Comparison of ENCODE assay signal across 20 cellular contexts in the genomic region with DNA sequence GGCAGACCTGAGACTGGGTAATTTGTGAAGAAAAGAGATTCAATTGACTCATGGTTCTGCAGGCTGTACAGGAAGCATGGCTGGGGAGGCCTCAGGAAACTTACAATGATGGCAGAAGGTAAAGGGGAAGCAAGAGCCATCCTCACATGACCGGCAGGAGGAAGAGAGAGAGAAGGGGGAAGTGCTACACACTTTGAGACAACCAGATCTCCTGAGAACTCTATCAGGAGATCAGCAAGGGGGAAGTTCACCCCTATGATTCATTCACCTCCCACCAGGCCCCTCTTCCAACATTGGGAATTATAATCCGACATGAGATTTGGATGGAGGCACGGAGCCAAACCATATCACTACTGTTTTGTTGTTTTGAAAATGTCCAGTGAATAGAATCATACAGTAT.
DNase-seq lines count a peak whose midpoint lies in the region; ATAC-seq, FAIRE-seq and TF ChIP-seq lines count a peak whose summit lies in the region.
"Had no signal": no experiment of that assay in that cellular context is flagged by ENCODE, and none has a peak within 500 bp of the region (broad histone marks: within the 10 kb centered on the region; RNA-seq: fewer than 3 reads in every experiment).

No MANE protein-coding gene starts in this region.

- DNase-seq in right lobe of liver (no peak), HepG2 (ENCODE audit: low spot score) (no peak), K562 (ENCODE audit: extremely low read depth in 1 of 4, low spot score in 3 of 4) (no peak), urothelium cell line (ENCODE audit: low spot score) (no peak), SIG-M5 (lab: John Stamatoyannopoulos, UW) (no peak), putamen (ENCODE audit: low spot score) (no peak)
- DNase-seq in activated naive CD4-positive, alpha-beta T cell treated with anti-CD3 and anti-CD28 coated beads, Interleukin-2, amount 10 ng/mL, durations not matched to agents 7 days and 5 days = no peak
- DNase-seq: activated CD4-positive, alpha-beta T cell treated with anti-CD3 and anti-CD28 coated beads, Interleukin-2, amount 50 U/mL, for 1 hour; activated T-cell treated with anti-CD3 and anti-CD28 coated beads, Interleukin-2, amount 50 U/mL, for 1 hour; CD4-positive, alpha-beta memory T cell; esophagus squamous epithelium; islet precursor cell; mucosa of descending colon; NCI-H1694; NCI-H345; stimulated activated naive CD4-positive, alpha-beta T cell treated with Interleukin-2 at 50 U/mL for 16 hours had no signal

- H3K4me1 ChIP-seq in right lobe of liver (peaks cover 0 to 29% (median 11%) of the 10 kb centered on the region in 4 donors), HepG2 (ENCODE audit: insufficient read depth, low read length) (peaks cover 31% of the 10 kb centered on the region), K562 (replicated peaks in 1 of 2; ENCODE audit: control insufficient read depth in 2 of 2, insufficient read depth in 2 of 2, low read length in 2 of 2) (peaks cover 4 to 15% of the 10 kb centered on the region in 2 experiments; a peak in 4 of 5 replicates), mesodermal cell (ENCODE audit: control insufficient read depth, insufficient read depth, low read length, poor library complexity, severe bottlenecking) (peaks cover 19% of the 10 kb centered on the region)

- 59% methylated on average over 3 of the region's 3 CpGs for WGBS in right lobe of liver (ENCODE audit: insufficient coverage, low coverage, low lambda C conversion rate, missing lambda C conversion rate)
- 100% methylated on average over 3 of the region's 3 CpGs for WGBS in HepG2 (ENCODE audit: low lambda C conversion rate)
- 74% methylated on average over 3 of the region's 3 CpGs for WGBS in K562 (ENCODE audit: insufficient coverage, low coverage, missing lambda C conversion rate)
- 93% methylated on average over 2 of the region's 3 CpGs; no CpG with 5 or more reads in 1 of the 2 experiments for WGBS in mesodermal cell (ENCODE audit: insufficient coverage in 2 of 2), 2 experiments

- H2AFZ ChIP-seq in HepG2 (ENCODE audit: low read length) = no peak overlapping the region
- no peak overlapping the region for H2AFZ ChIP-seq in K562 (ENCODE audit: low read depth, low read length)
- H2AFZ ChIP-seq: GM23248 had no signal

- POLR2A ChIA-PET in HepG2 (lab: Yijun Ruan, JAX) = no interaction called here
- POLR2A ChIA-PET in K562 (lab: Yijun Ruan, JAX) = no interaction called here

- no peaks in the 10 kb centered on the region for H3K36me3 Mint-ChIP-seq in activated naive CD4-positive, alpha-beta T cell treated with anti-CD3 and anti-CD28 coated beads, Interleukin-2, amount 10 ng/mL, durations not matched to agents 7 days and 5 days
- H3K36me3 Mint-ChIP-seq: activated naive CD4-positive, alpha-beta T cell treated with anti-CD3 and anti-CD28 coated beads, Interleukin-2, amount 50 U/mL, for 24 hours; CD4-positive, alpha-beta memory T cell had no signal

- H3K4me2 ChIP-seq in HepG2 (ENCODE audit: low read depth, low read length) (no peak overlapping the region), K562 (ENCODE audit: insufficient read depth, low read length) (no peak overlapping the region)

- intact Hi-C loops in right lobe of liver (cut with DNase I) = no loop called here
- intact Hi-C loops in HepG2 (cut with micrococcal nuclease; ENCODE audit: unreplicated experiment) = no loop called here
- intact Hi-C loops in K562 (cut with micrococcal nuclease) = no loop called here

- H3K9me3 ChIP-seq in right lobe of liver (no peaks in the 10 kb centered on the region), HepG2 (ENCODE audit: low read length) (no peaks in the 10 kb centered on the region), K562 (replicated peaks; ENCODE audit: control insufficient read depth, insufficient read depth, low read depth, low read length) (no peaks in the 10 kb centered on the region), mesodermal cell (ENCODE audit: control insufficient read depth, low read length) (no peaks in the 10 kb centered on the region)
- H3K9me3 ChIP-seq: esophagus squamous epithelium, mucosa of descending colon had no signal

- H3K36me3 ChIP-seq in right lobe of liver (peaks cover 0 to 6% (median 3%) of the 10 kb centered on the region in 4 donors), HepG2 (replicated peaks in 1 of 2; ENCODE audit: control insufficient read depth in 1 of 2, insufficient read depth in 2 of 2, low read length in 2 of 2) (peaks cover 5 to 39% of the 10 kb centered on the region in 2 experiments), K562 (ENCODE audit: control insufficient read depth, insufficient read depth, low read length) (peaks cover 39% of the 10 kb centered on the region; the same call in 2 of the 3 replicates), mesodermal cell (ENCODE audit: control insufficient read depth, insufficient read depth, low read length) (peaks cover 62% of the 10 kb centered on the region)
- H3K36me3 ChIP-seq: esophagus squamous epithelium had no signal

- H3K4me3 Mint-ChIP-seq in activated naive CD4-positive, alpha-beta T cell treated with anti-CD3 and anti-CD28 coated beads, Interleukin-2, amount 10 ng/mL, durations not matched to agents 7 days and 5 days = no peak overlapping the region
- H3K4me3 Mint-ChIP-seq: activated naive CD4-positive, alpha-beta T cell treated with anti-CD3 and anti-CD28 coated beads, Interleukin-2, amount 50 U/mL, for 24 hours; CD4-positive, alpha-beta memory T cell had no signal

- H3K27ac ChIP-seq in right lobe of liver (no peak overlapping the region), HepG2 (ENCODE audit: extremely low read length, insufficient read depth, low read length) (no peak overlapping the region), K562 (ENCODE audit: extremely low read depth, low read depth, low read length) (no peak overlapping the region), mesodermal cell (ENCODE audit: low read depth, low read length, severe bottlenecking) (peak overlapping the region; percentile 10)
- H3K27ac ChIP-seq: esophagus squamous epithelium had no signal

- peak in 3 of 4 donors; percentile 8 to 24 (median 15) for ATAC-seq in right lobe of liver
- no peak for ATAC-seq in HepG2
- ATAC-seq in K562 = no peak
- ATAC-seq: mucosa of descending colon had no signal

- H4K20me1 ChIP-seq in HepG2 (ENCODE audit: insufficient read depth, low read length) (no peaks in the 10 kb centered on the region), K562 (replicated peaks; ENCODE audit: control insufficient read depth, insufficient read depth, low read length) (no peaks in the 10 kb centered on the region)

- H3K4me1 Mint-ChIP-seq in activated naive CD4-positive, alpha-beta T cell treated with anti-CD3 and anti-CD28 coated beads, Interleukin-2, amount 10 ng/mL, durations not matched to agents 7 days and 5 days = peaks cover 10% of the 10 kb centered on the region

- TF ChIP-seq POLR2A in right lobe of liver (IDR thresholded peaks at IDR 0.05) (no peak), HepG2 (IDR thresholded peaks at IDR 0.05; ENCODE audit: insufficient read depth in 1 of 2, low read depth in 2 of 2, low read length in 2 of 2) (no peak), K562 (conservative IDR thresholded peaks at IDR 0.05) (no peak)

- no peak for TF ChIP-seq EP300 in HepG2 (IDR thresholded peaks at IDR 0.05; ENCODE audit: low read depth in 2 of 2, low read length in 2 of 2)
- TF ChIP-seq EP300 in HepG2 (CRISPR knock-in tag; IDR thresholded peaks at IDR 0.05; ENCODE audit: borderline replicate concordance) = no peak
- TF ChIP-seq EP300 in K562 (IDR thresholded peaks at IDR 0.05; ENCODE audit: low read length) = no peak

- peaks cover 34% of the 10 kb centered on the region for H3K27me3 Mint-ChIP-seq in activated naive CD4-positive, alpha-beta T cell treated with anti-CD3 and anti-CD28 coated beads, Interleukin-2, amount 10 ng/mL, durations not matched to agents 7 days and 5 days

- H3K27me3 ChIP-seq in right lobe of liver (no peaks in the 10 kb centered on the region), HepG2 (ENCODE audit: control insufficient read depth in 1 of 2, insufficient read depth in 2 of 2, low read length in 2 of 2) (no peaks in the 10 kb centered on the region), K562 (ENCODE audit: control insufficient read depth in 2 of 2, insufficient read depth in 2 of 2, low read length in 2 of 2) (no peaks in the 10 kb centered on the region)

- BruUV-seq in HepG2 (replicated peaks; lab: Mats Ljungman, UMichigan) (no TSS peak), K562 (replicated peaks; lab: Mats Ljungman, UMichigan) (no TSS peak)

- TF ChIP-seq RAD21 in HepG2 (CRISPR knock-in tag; IDR thresholded peaks at IDR 0.05) (no peak), K562 (CRISPR knock-in tag; conservative IDR thresholded peaks at IDR 0.05 in 1 of 2, IDR thresholded peaks at IDR 0.05 in 1 of 2) (no peak)

- no peaks in the 10 kb centered on the region for H3K79me2 ChIP-seq in HepG2 (ENCODE audit: insufficient read depth, low read length)
- H3K79me2 ChIP-seq in K562 (ENCODE audit: control insufficient read depth, insufficient read depth, low read length) = no peaks in the 10 kb centered on the region; the same call in 2 of the 3 replicates

- H3K9ac ChIP-seq in HepG2 (ENCODE audit: insufficient read depth, low read depth, low read length) (no peak overlapping the region), K562 (ENCODE audit: insufficient read depth in 1 of 2, low read depth in 2 of 2, low read length in 2 of 2) (no peak overlapping the region)
- H3K9ac ChIP-seq: GM23248 had no signal

- CTCF ChIA-PET in HepG2 (lab: Yijun Ruan, JAX; ENCODE audit: low intra/inter-chr PET ratio, low total read pairs) (no interaction called here), K562 (lab: Yijun Ruan, JAX; ENCODE audit: low intra/inter-chr PET ratio) (no interaction called here)
- CTCF ChIA-PET in activated naive CD4-positive, alpha-beta T cell treated with anti-CD3 and anti-CD28 coated beads, Interleukin-2, amount 10 ng/mL, durations not matched to agents 7 days and 5 days (lab: Charles Lee) = no interaction called here

- in situ Hi-C loops in HepG2 (cut with HindIII; ENCODE audit: extremely low pct_ligation_motif_present, low pct_unique_long_range_greater_than_20kb) (no loop called here), K562 (cut with MboI) (no loop called here)

- FAIRE-seq in HepG2 (lab: Jason Lieb, UNC) = no peak
- FAIRE-seq in K562 (lab: Jason Lieb, UNC) = no peak
- FAIRE-seq in urothelium cell line (lab: Jason Lieb, UNC) = no peak

- peaks cover 4% of the 10 kb centered on the region for H3K9me1 ChIP-seq in K562 (ENCODE audit: control insufficient read depth, insufficient read depth, low read length)

- peaks cover 2% of the 10 kb centered on the region for H3K9me3 Mint-ChIP-seq in activated naive CD4-positive, alpha-beta T cell treated with anti-CD3 and anti-CD28 coated beads, Interleukin-2, amount 10 ng/mL, durations not matched to agents 7 days and 5 days
- H3K9me3 Mint-ChIP-seq: activated naive CD4-positive, alpha-beta T cell treated with anti-CD3 and anti-CD28 coated beads, Interleukin-2, amount 50 U/mL, for 24 hours had no signal

- TF ChIP-seq CTCF in right lobe of liver (IDR thresholded peaks at IDR 0.05) (no peak), HepG2 (CRISPR knock-in tag; IDR thresholded peaks at IDR 0.05) (no peak), K562 (IDR thresholded peaks at IDR 0.05 in 2 of 3, conservative IDR thresholded peaks at IDR 0.05 in 1 of 3; ENCODE audit: insufficient read depth in 2 of 3, low read depth in 1 of 3, low read length in 3 of 3) (no peak)

- H3K4me3 ChIP-seq in right lobe of liver = no peak overlapping the region
- no peak overlapping the region for H3K4me3 ChIP-seq in HepG2 (replicated peaks in 1 of 3; ENCODE audit: insufficient read depth in 1 of 3, low read depth in 2 of 3, low read length in 3 of 3)
- H3K4me3 ChIP-seq in K562 = no peak overlapping the region
- no peak overlapping the region for H3K4me3 ChIP-seq in mesodermal cell (ENCODE audit: extremely low read depth, insufficient read depth, low read length, poor library complexity, severe bottlenecking)
- H3K4me3 ChIP-seq: esophagus squamous epithelium, GM23248, mucosa of descending colon, SK-N-MC had no signal

- no peak overlapping the region for H3K27ac Mint-ChIP-seq in activated naive CD4-positive, alpha-beta T cell treated with anti-CD3 and anti-CD28 coated beads, Interleukin-2, amount 10 ng/mL, durations not matched to agents 7 days and 5 days
- H3K27ac Mint-ChIP-seq: activated naive CD4-positive, alpha-beta T cell treated with anti-CD3 and anti-CD28 coated beads, Interleukin-2, amount 50 U/mL, for 24 hours had no signal

Comparison
In these comparisons a context has a peak if more than half of its experiments do, and no peak if none do; other contexts are left out.
1. ATAC-seq: peak in right lobe of liver (3 of 4); none in HepG2 (single experiment) and K562 (single experiment).